Comparison of ENCODE assay signal across 8 cellular contexts in genomic region chr20:62064788-62065668, GRCh38. TPM values are rescaled to one million over a fixed set of nuclear protein-coding genes. Genes with fewer than 3 reads are reported as not detected.
DNase-seq lines count a peak whose midpoint lies in the region; ATAC-seq and TF ChIP-seq lines count a peak whose summit lies in the region.

No MANE protein-coding gene starts in this region.

- H3K9ac ChIP-seq in HUES48 (ENCODE audit: low read depth, low read length), result peak overlapping the region; percentile 83; the same call in 1 of the 2 replicates

- H3K36me3 ChIP-seq in HUES48 (ENCODE audit: control insufficient read depth, insufficient read depth, low read length), result peaks cover 17% of the 10 kb centered on the region
- H3K36me3 ChIP-seq in brain microvascular endothelial cell (replicated peaks), result no peaks in the 10 kb centered on the region
- H3K36me3 ChIP-seq in right lobe of liver, result no peaks in the 10 kb centered on the region
- H3K36me3 ChIP-seq in aorta (ENCODE audit: control insufficient read depth in 1 of 2, insufficient read depth in 2 of 2, low read length in 1 of 2), result no peaks in the 10 kb centered on the region

- H3K27ac ChIP-seq in HUES48 (ENCODE audit: low read depth, low read length), result peak overlapping the region; percentile 86
- no peak overlapping the region for H3K27ac ChIP-seq in brain microvascular endothelial cell
- no peak overlapping the region for H3K27ac ChIP-seq in right lobe of liver
- no peak overlapping the region for H3K27ac ChIP-seq in aorta (ENCODE audit: low read depth in 1 of 2, low read length in 2 of 2)

- H3K4me3 ChIP-seq in HUES48 (ENCODE audit: low read depth, low read length) (peak overlapping the region; percentile 83; the same call in 1 of the 2 replicates), brain microvascular endothelial cell (ENCODE audit: low read depth, low read length) (peak overlapping the region; percentile 56), right lobe of liver (peak overlapping the region; percentile 44 to 68 (median 45)), aorta (ENCODE audit: low read length in 2 of 2) (peak overlapping the region; percentile 90 to 94)

- in situ Hi-C loops in brain microvascular endothelial cell (cut with HindIII; ENCODE audit: low pct_ligation_motif_present, low sequenced_read_pairs), result no loop called here

- WGBS in right lobe of liver (ENCODE audit: insufficient coverage, low coverage, low lambda C conversion rate, missing lambda C conversion rate), result under 1% methylated on average over 22 of the region's 162 CpGs
- 1% methylated on average over 162 of the region's 162 CpGs; no CpG with 5 or more reads in 1 of the 2 donors for WGBS in aorta, 2 donors

- DNase-seq in DMS53 (lab: John Stamatoyannopoulos, UW) (peak; percentile 61), DMS53 treated with DMSO at 0.1 percent for 48 hours (lab: John Stamatoyannopoulos, UW; ENCODE audit: unreplicated experiment) (no peak), brain microvascular endothelial cell (no peak), right lobe of liver (peak in 1 of 3 donors; percentile 42), aorta (no peak), T1000 (lab: John Stamatoyannopoulos, UW) (no peak)

- H3K4me1 ChIP-seq in HUES48 (ENCODE audit: control insufficient read depth, insufficient read depth, low read length) (peaks cover 26% of the 10 kb centered on the region), right lobe of liver (peaks cover 0 to 23% (median 5%) of the 10 kb centered on the region in 4 donors), aorta (ENCODE audit: control insufficient read depth in 1 of 2, insufficient read depth in 2 of 2, low read length in 2 of 2) (no peaks in the 10 kb centered on the region)

- H3K9me3 ChIP-seq in HUES48 (ENCODE audit: control insufficient read depth, insufficient read depth, low read length) (no peaks in the 10 kb centered on the region), right lobe of liver (no peaks in the 10 kb centered on the region), aorta (ENCODE audit: control insufficient read depth, low read length) (no peaks in the 10 kb centered on the region)

- no peak for TF ChIP-seq POLR2A in right lobe of liver (IDR thresholded peaks at IDR 0.05)

- intact Hi-C loops in right lobe of liver (cut with DNase I), result loop anchor here in 1 of 2 donors (5.0 kb wide), 1 partner anchor 72 kb away; no protein-coding TSS in a partner anchor
- intact Hi-C loops in aorta (cut with DNase I), result loop anchor here (5.0 kb wide), 1 partner anchor 72 kb away; no protein-coding TSS in a partner anchor

- TF ChIP-seq CTCF in brain microvascular endothelial cell (IDR thresholded peaks at IDR 0.05; ENCODE audit: low read depth, low read length, missing control alignments), result no peak
- no peak for TF ChIP-seq CTCF in right lobe of liver (IDR thresholded peaks at IDR 0.05)

- no peaks in the 10 kb centered on the region for H3K27me3 ChIP-seq in HUES48 (ENCODE audit: control insufficient read depth, insufficient read depth, low read length)
- no peaks in the 10 kb centered on the region for H3K27me3 ChIP-seq in brain microvascular endothelial cell (replicated peaks)
- H3K27me3 ChIP-seq in right lobe of liver, result no peaks in the 10 kb centered on the region
- peaks cover 0 to 2% of the 10 kb centered on the region in 2 donors for H3K27me3 ChIP-seq in aorta (ENCODE audit: control insufficient read depth in 1 of 2, insufficient read depth in 2 of 2, low read length in 1 of 2)

- ATAC-seq in GM21528 (IDR thresholded peaks at IDR 0.05; ENCODE audit: low FRiP score, unreplicated experiment), result peak; percentile 29
- peak in 1 of 4 donors; percentile 9 for ATAC-seq in right lobe of liver
- ATAC-seq in aorta (ENCODE audit: low FRiP score), result no peak

RNA-seq across cellular contexts. Expression of gene TAF4, which starts 0.7 kb away (rescaled TPM):
- total RNA-seq in right lobe of liver (10 to 100 TPM in 4 of 6 experiments, 1 to 10 TPM in 2; 9.0 to 13.0 (median 11.3) TPM), aorta (10 to 100 TPM; 13.2 to 19.5 TPM)
- polyA plus RNA-seq in aorta, result 1 to 10 TPM; 2.5 to 4.7 TPM

RNA-seq across cellular contexts. Expression of gene LSM14B, which starts 57.2 kb away (rescaled TPM):
- 10 to 100 TPM in 5 of 6 experiments, 1 to 10 TPM in 1; 9.5 to 19.8 (median 14.2) TPM for total RNA-seq in right lobe of liver
- total RNA-seq in aorta, result 10 to 100 TPM; 25.0 to 29.5 TPM
- 10 to 100 TPM; 14.5 to 14.8 TPM for polyA plus RNA-seq in aorta
